ENCODE assay signal across 1 cellular context in the genomic region with DNA sequence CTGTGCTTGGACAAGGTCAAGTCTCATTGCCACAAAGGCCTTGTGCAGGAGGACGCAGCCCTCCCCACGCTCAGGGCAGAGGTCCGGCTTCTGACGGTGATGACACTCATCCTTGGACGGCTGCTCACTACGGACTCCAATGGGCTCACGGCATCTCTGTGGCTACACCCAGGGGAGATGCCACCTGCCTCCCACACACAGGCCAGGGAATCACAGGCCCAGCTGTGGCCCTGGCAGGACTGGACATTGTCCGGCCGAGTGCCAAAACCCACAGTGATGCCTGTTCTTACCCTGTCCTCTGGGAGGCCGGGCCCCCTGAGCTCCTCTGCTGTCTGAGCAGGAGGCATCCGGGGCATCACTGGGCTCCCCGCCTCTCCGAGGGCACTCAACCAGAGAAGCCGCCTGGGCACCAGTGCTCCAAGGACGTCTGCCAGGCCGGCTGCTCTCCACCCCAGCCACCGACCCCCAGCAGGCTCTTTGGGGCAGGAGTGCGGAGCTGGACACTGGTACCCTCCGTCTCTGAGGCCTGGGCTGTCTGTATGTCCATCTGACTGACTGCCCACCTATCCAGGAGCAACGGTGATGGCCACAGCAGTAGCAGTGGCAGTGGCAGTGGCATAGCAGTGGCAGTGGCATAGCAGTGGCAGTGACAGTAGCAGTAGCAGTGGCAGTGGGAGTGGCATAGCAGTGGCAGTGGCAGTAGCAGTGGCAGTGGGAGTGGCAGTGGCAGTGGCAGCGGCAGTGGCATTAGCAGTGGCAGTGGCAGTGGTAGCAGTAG.
TF ChIP-seq lines count a peak whose summit lies in the region.

No MANE protein-coding gene starts in this region.

TF ChIP-seq in HEK293, 187 proteins besides CTCF, POLR2A, EP300 and RAD21 (continued from another document):
- TF ChIP-seq GLI4 (tag by site-specific recombination; IDR thresholded peaks at IDR 0.05), result no peak
